In genomic region chr2:28751102-28751955, GRCh38 we compare ENCODE assay signal across 1 cellular context.
TF ChIP-seq lines count a peak whose summit lies in the region.

Gene PPP1CB (plus strand): TSS chr2:28751830. CDS start chr2:28752125, 295 bp downstream.

TF ChIP-seq in K562, 482 proteins besides CTCF, POLR2A, EP300 and RAD21 (continued from another document and continues in another):
- TF ChIP-seq, protein P1, sequence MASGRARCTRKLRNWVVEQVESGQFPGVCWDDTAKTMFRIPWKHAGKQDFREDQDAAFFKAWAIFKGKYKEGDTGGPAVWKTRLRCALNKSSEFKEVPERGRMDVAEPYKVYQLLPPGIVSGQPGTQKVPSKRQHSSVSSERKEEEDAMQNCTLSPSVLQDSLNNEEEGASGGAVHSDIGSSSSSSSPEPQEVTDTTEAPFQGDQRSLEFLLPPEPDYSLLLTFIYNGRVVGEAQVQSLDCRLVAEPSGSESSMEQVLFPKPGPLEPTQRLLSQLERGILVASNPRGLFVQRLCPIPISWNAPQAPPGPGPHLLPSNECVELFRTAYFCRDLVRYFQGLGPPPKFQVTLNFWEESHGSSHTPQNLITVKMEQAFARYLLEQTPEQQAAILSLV (tag; IDR thresholded peaks at IDR 0.05) = no peak
- no peak for TF ChIP-seq ZNF76 (CRISPR knock-in tag; IDR thresholded peaks at IDR 0.05; ENCODE audit: borderline replicate concordance)
- TF ChIP-seq ZNF274 (IDR thresholded peaks at IDR 0.05; ENCODE audit: borderline replicate concordance, low read depth, low read length) = no peak
- TF ChIP-seq ETV1 (tag; conservative IDR thresholded peaks at IDR 0.05; ENCODE audit: low read depth) = peak; percentile 46; the same call in 1 of the 2 replicates
- no peak for TF ChIP-seq ZNF695 (CRISPR knock-in tag; IDR thresholded peaks at IDR 0.05)
- TF ChIP-seq, protein P2, sequence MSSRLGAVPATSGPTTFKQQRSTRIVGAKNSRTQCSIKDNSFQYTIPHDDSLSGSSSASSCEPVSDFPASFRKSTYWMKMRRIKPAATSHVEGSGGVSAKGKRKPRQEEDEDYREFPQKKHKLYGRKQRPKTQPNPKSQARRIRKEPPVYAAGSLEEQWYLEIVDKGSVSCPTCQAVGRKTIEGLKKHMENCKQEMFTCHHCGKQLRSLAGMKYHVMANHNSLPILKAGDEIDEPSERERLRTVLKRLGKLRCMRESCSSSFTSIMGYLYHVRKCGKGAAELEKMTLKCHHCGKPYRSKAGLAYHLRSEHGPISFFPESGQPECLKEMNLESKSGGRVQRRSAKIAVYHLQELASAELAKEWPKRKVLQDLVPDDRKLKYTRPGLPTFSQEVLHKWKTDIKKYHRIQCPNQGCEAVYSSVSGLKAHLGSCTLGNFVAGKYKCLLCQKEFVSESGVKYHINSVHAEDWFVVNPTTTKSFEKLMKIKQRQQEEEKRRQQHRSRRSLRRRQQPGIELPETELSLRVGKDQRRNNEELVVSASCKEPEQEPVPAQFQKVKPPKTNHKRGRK (tag; IDR thresholded peaks at IDR 0.05) = no peak
- TF ChIP-seq PRDM10 (IDR thresholded peaks at IDR 0.05; ENCODE audit: partially characterized antibody) = peak; percentile 87
- no peak for TF ChIP-seq GTF2B (IDR thresholded peaks at IDR 0.05; ENCODE audit: extremely low read depth, insufficient read length)
- TF ChIP-seq SMC3 (conservative IDR thresholded peaks at IDR 0.05; ENCODE audit: insufficient read depth, low read depth, low read length) = no peak
- TF ChIP-seq SIX5 (IDR thresholded peaks at IDR 0.05; ENCODE audit: borderline replicate concordance in 1 of 2, insufficient read depth in 1 of 2, low read depth in 1 of 2, low read length in 2 of 2) = no peak
- no peak for TF ChIP-seq XRCC3 (IDR thresholded peaks at IDR 0.05)
- no peak for TF ChIP-seq NFATC3 (IDR thresholded peaks at IDR 0.05)
- peak; percentile 47; the same call in 1 of the 2 replicates for TF ChIP-seq SOX6 (IDR thresholded peaks at IDR 0.05)
- TF ChIP-seq IRF2 (CRISPR knock-in tag; IDR thresholded peaks at IDR 0.05) = no peak
- TF ChIP-seq ZNF263 (CRISPR knock-in tag; IDR thresholded peaks at IDR 0.05; ENCODE audit: borderline replicate concordance) = no peak
- TF ChIP-seq NCOA6 (IDR thresholded peaks at IDR 0.05) = peak; percentile 77
- no peak for TF ChIP-seq BDP1 (IDR thresholded peaks at IDR 0.05; ENCODE audit: insufficient read depth, insufficient read length)
- TF ChIP-seq RFX1 (IDR thresholded peaks at IDR 0.05) = no peak
- TF ChIP-seq, protein P3, sequence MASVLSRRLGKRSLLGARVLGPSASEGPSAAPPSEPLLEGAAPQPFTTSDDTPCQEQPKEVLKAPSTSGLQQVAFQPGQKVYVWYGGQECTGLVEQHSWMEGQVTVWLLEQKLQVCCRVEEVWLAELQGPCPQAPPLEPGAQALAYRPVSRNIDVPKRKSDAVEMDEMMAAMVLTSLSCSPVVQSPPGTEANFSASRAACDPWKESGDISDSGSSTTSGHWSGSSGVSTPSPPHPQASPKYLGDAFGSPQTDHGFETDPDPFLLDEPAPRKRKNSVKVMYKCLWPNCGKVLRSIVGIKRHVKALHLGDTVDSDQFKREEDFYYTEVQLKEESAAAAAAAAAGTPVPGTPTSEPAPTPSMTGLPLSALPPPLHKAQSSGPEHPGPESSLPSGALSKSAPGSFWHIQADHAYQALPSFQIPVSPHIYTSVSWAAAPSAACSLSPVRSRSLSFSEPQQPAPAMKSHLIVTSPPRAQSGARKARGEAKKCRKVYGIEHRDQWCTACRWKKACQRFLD (CRISPR knock-in tag; IDR thresholded peaks at IDR 0.05) = no peak
- peak; percentile 68; the same call in 1 of the 2 replicates for TF ChIP-seq PHF8 (IDR thresholded peaks at IDR 0.05; ENCODE audit: borderline replicate concordance, low read length)
- TF ChIP-seq ZNF778 (CRISPR knock-in tag; IDR thresholded peaks at IDR 0.05) = no peak
- TF ChIP-seq POLR2AphosphoS5 (IDR thresholded peaks at IDR 0.05; ENCODE audit: control insufficient read depth, insufficient read depth, low read depth, low read length) = peak; percentile 71
- TF ChIP-seq POLR2B (IDR thresholded peaks at IDR 0.05; ENCODE audit: low read depth, partially characterized antibody) = peak; percentile 89
- TF ChIP-seq HDAC1 (IDR thresholded peaks at IDR 0.05) = peak in 1 of 2 experiments; percentile 70; a peak in 1 of 4 replicates
- TF ChIP-seq TBL1XR1 (IDR thresholded peaks at IDR 0.05; ENCODE audit: low read length in 2 of 2) = no peak
- no peak for TF ChIP-seq ZNF408 (CRISPR knock-in tag; IDR thresholded peaks at IDR 0.05; ENCODE audit: low read depth)
- peak; percentile 88 for TF ChIP-seq CREB3L1 (IDR thresholded peaks at IDR 0.05; ENCODE audit: borderline replicate concordance, low read depth)
- TF ChIP-seq ZNF347 (CRISPR knock-in tag; IDR thresholded peaks at IDR 0.05; ENCODE audit: low read depth) = no peak
- TF ChIP-seq GTF2F1 (IDR thresholded peaks at IDR 0.05; ENCODE audit: low read depth, low read length) = 0 out of 2 replicates have a peak, but pooled peaks have one; percentile 59
- 0 out of 2 replicates have a peak, but pooled peaks have one; percentile 64 for TF ChIP-seq ELF4 (CRISPR knock-in tag; IDR thresholded peaks at IDR 0.05)
- no peak for TF ChIP-seq ZFP30 (CRISPR knock-in tag; IDR thresholded peaks at IDR 0.05; ENCODE audit: borderline replicate concordance)
- no peak; the same call in 1 of the 2 replicates for TF ChIP-seq CBFB (CRISPR knock-in tag; IDR thresholded peaks at IDR 0.05)
- no peak for TF ChIP-seq RHOXF2B (CRISPR knock-in tag; conservative IDR thresholded peaks at IDR 0.05)
- TF ChIP-seq TCFL5 (CRISPR knock-in tag; conservative IDR thresholded peaks at IDR 0.05) = no peak
- no peak; the same call in 1 of the 2 replicates for TF ChIP-seq HNRNPL (IDR thresholded peaks at IDR 0.05; ENCODE audit: low read depth, low read length)
- TF ChIP-seq HBP1 (CRISPR knock-in tag; IDR thresholded peaks at IDR 0.05) = peak; percentile 66; the same call in 1 of the 2 replicates
- no peak for TF ChIP-seq KLF13 (tag; IDR thresholded peaks at IDR 0.05; ENCODE audit: borderline replicate concordance, low read depth)
- no peak for TF ChIP-seq ASH1L (IDR thresholded peaks at IDR 0.05; ENCODE audit: borderline replicate concordance, low read depth, partially characterized antibody)
- TF ChIP-seq CTBP1 (IDR thresholded peaks at IDR 0.05; ENCODE audit: borderline replicate concordance) = peak; percentile 98
- no peak for TF ChIP-seq NEUROD1 (IDR thresholded peaks at IDR 0.05; ENCODE audit: borderline replicate concordance, low read depth, low read length, partially characterized antibody)
- TF ChIP-seq ZNF431 (CRISPR knock-in tag; IDR thresholded peaks at IDR 0.05) = no peak
- no peak for TF ChIP-seq WHSC1 (IDR thresholded peaks at IDR 0.05; ENCODE audit: low read length)
- TF ChIP-seq SMARCB1 (IDR thresholded peaks at IDR 0.05; ENCODE audit: insufficient read length, low read depth) = no peak
- no peak for TF ChIP-seq PHF21A (IDR thresholded peaks at IDR 0.05; ENCODE audit: borderline replicate concordance, low read depth)
- TF ChIP-seq, protein P4, sequence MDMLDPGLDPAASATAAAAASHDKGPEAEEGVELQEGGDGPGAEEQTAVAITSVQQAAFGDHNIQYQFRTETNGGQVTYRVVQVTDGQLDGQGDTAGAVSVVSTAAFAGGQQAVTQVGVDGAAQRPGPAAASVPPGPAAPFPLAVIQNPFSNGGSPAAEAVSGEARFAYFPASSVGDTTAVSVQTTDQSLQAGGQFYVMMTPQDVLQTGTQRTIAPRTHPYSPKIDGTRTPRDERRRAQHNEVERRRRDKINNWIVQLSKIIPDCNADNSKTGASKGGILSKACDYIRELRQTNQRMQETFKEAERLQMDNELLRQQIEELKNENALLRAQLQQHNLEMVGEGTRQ (CRISPR knock-in tag; IDR thresholded peaks at IDR 0.05) = no peak
- 0 out of 2 replicates have a peak, but pooled peaks have one; percentile 61 for TF ChIP-seq FOXP4 (CRISPR knock-in tag; IDR thresholded peaks at IDR 0.05; ENCODE audit: borderline replicate concordance)
- TF ChIP-seq, protein P5, sequence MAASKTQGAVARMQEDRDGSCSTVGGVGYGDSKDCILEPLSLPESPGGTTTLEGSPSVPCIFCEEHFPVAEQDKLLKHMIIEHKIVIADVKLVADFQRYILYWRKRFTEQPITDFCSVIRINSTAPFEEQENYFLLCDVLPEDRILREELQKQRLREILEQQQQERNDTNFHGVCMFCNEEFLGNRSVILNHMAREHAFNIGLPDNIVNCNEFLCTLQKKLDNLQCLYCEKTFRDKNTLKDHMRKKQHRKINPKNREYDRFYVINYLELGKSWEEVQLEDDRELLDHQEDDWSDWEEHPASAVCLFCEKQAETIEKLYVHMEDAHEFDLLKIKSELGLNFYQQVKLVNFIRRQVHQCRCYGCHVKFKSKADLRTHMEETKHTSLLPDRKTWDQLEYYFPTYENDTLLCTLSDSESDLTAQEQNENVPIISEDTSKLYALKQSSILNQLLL (CRISPR knock-in tag; IDR thresholded peaks at IDR 0.05; ENCODE audit: borderline replicate concordance) = no peak
- TF ChIP-seq RFX7 (CRISPR knock-in tag; IDR thresholded peaks at IDR 0.05) = no peak
- TF ChIP-seq HEY1 (CRISPR knock-in tag; IDR thresholded peaks at IDR 0.05; ENCODE audit: borderline replicate concordance) = no peak
- TF ChIP-seq POLR2G (IDR thresholded peaks at IDR 0.05; ENCODE audit: low read depth, low read length) = peak; percentile 87
- no peak for TF ChIP-seq TCF7L2 (IDR thresholded peaks at IDR 0.05; ENCODE audit: low read depth, low read length)
- no peak for TF ChIP-seq TSC22D4 (tag; IDR thresholded peaks at IDR 0.05)
- TF ChIP-seq ZFPM2 (CRISPR knock-in tag; IDR thresholded peaks at IDR 0.05) = no peak
